In genomic region chr1:109997204-109997866, GRCh38 we compare ENCODE assay signal across 24 cellular contexts. TPM values are rescaled to one million over a fixed set of nuclear protein-coding genes. Genes with fewer than 3 reads are reported as not detected.
DNase-seq lines count a peak whose midpoint lies in the region; ATAC-seq, FAIRE-seq and TF ChIP-seq lines count a peak whose summit lies in the region.
"Had no signal": no experiment of that assay in that cellular context is flagged by ENCODE, and none has a peak within 500 bp of the region (broad histone marks: within the 10 kb centered on the region; RNA-seq: fewer than 3 reads in every experiment).

No MANE protein-coding gene starts in this region.

- H3K4me1 ChIP-seq in HEK293 (ENCODE audit: control insufficient read depth, insufficient read depth, low read length) (peaks cover 6% of the 10 kb centered on the region; the same call in 1 of the 2 replicates), mesenchymal stem cell (ENCODE audit: control insufficient read depth, insufficient read depth, low read depth, low read length) (no peaks in the 10 kb centered on the region), stomach (peaks cover 39 to 89% (median 52%) of the 10 kb centered on the region in 4 donors), upper lobe of left lung (peaks cover 16 to 49% (median 25%) of the 10 kb centered on the region in 4 donors), colonic mucosa (peaks cover 17% of the 10 kb centered on the region)

- no peak overlapping the region for H3K14ac ChIP-seq in mesenchymal stem cell (ENCODE audit: low read length in 2 of 2)

- H3K36me3 ChIP-seq in HEK293 (ENCODE audit: control insufficient read depth in 2 of 2, insufficient read depth in 1 of 2, low read length in 2 of 2) (peaks cover 0 to 9% of the 10 kb centered on the region in 2 experiments; a peak in 2 of 3 replicates), mesenchymal stem cell (ENCODE audit: control insufficient read depth in 1 of 2, insufficient read depth in 2 of 2, low read depth in 1 of 2, low read length in 2 of 2) (peaks cover 3 to 22% of the 10 kb centered on the region in 2 experiments), stomach (peaks cover 0 to 14% (median 5%) of the 10 kb centered on the region in 4 donors), upper lobe of left lung (peaks cover 0 to 5% (median 0%) of the 10 kb centered on the region in 4 donors), colonic mucosa (no peaks in the 10 kb centered on the region)
- H3K36me3 ChIP-seq: ovary had no signal

- peak overlapping the region in 1 of 2 experiments; percentile 10 for H3K4ac ChIP-seq in mesenchymal stem cell (ENCODE audit: low read depth in 1 of 2, low read length in 2 of 2)

- H3K18ac ChIP-seq in mesenchymal stem cell (ENCODE audit: low read depth in 1 of 2, low read length in 2 of 2) = no peak overlapping the region

- H3K9me3 ChIP-seq in HEK293 (ENCODE audit: control insufficient read depth, insufficient read depth, low read depth, low read length) = no peaks in the 10 kb centered on the region
- no peaks in the 10 kb centered on the region for H3K9me3 ChIP-seq in mesenchymal stem cell (ENCODE audit: control insufficient read depth, low read length)
- no peaks in the 10 kb centered on the region for H3K9me3 ChIP-seq in stomach
- no peaks in the 10 kb centered on the region for H3K9me3 ChIP-seq in upper lobe of left lung
- H3K9me3 ChIP-seq in colonic mucosa = no peaks in the 10 kb centered on the region
- H3K9me3 ChIP-seq: ovary had no signal

- H3K9ac ChIP-seq in mesenchymal stem cell (ENCODE audit: low read length) = no peak overlapping the region
- H3K9ac ChIP-seq in colonic mucosa (ENCODE audit: low read depth in 2 of 2, low read length in 2 of 2) = no peak overlapping the region

- no peak for TF ChIP-seq CTCF in HEK293 (tag by site-specific recombination; IDR thresholded peaks at IDR 0.05)
- TF ChIP-seq CTCF in stomach (IDR thresholded peaks at IDR 0.05) = no peak
- no peak for TF ChIP-seq CTCF in upper lobe of left lung (IDR thresholded peaks at IDR 0.05)
- TF ChIP-seq CTCF in colonic mucosa (IDR thresholded peaks at IDR 0.05) = no peak

- H2AK5ac ChIP-seq in mesenchymal stem cell (ENCODE audit: low read length, severe bottlenecking) = no peak overlapping the region

- H2BK15ac ChIP-seq in mesenchymal stem cell (ENCODE audit: low read depth, poor library complexity, severe bottlenecking) = no peak overlapping the region

- H3K4me2 ChIP-seq in mesenchymal stem cell (ENCODE audit: low read length, poor library complexity, severe bottlenecking) = no peak overlapping the region

- no peak for TF ChIP-seq EP300 in stomach (IDR thresholded peaks at IDR 0.05)
- no peak for TF ChIP-seq EP300 in upper lobe of left lung (IDR thresholded peaks at IDR 0.05)

- POLR2A ChIA-PET in HEK293 (lab: Yijun Ruan, JAX) = interaction anchor here (3.1 kb wide), 1 partner anchor 13 kb away, joined by 11 read pairs; the partner anchor contains the start of gene AHCYL1

- peaks cover 34% of the 10 kb centered on the region for H3K79me1 ChIP-seq in mesenchymal stem cell (replicated peaks; ENCODE audit: low read length, poor library complexity, severe bottlenecking)

- no peak overlapping the region for H2BK5ac ChIP-seq in mesenchymal stem cell (ENCODE audit: low read depth, low read length, poor library complexity, severe bottlenecking)

- DNase-seq in mesenchymal stem cell (no peak), stomach (no peak), GM19239 (ENCODE audit: insufficient read length, low spot score) (no peak), upper lobe of left lung (no peak), colonic mucosa (no peak)
- DNase-seq: activated CD4-positive, alpha-beta memory T cell treated with anti-CD3 and anti-CD28 coated beads, Interleukin-2, amount 10 ng/mL, durations not matched to agents 7 days and 5 days; activated effector memory CD4-positive, alpha-beta T cell treated with Interleukin-2 at 50 U/mL for 16 hours; activated naive CD8-positive, alpha-beta T cell treated with anti-CD3 and anti-CD28 coated beads, Interleukin-2, amount 10 ng/mL, durations not matched to agents 7 days and 5 days; effector CD8-positive, alpha-beta T cell; erythroblast; immature natural killer cell; Kasumi-1; naive thymus-derived CD8-positive, alpha-beta T cell; NCI-H1930; NCI-H774; ovary; SHP77 treated with DMSO at 0.1 percent for 48 hours had no signal

- no peak for ATAC-seq in upper lobe of left lung (ENCODE audit: low FRiP score in 2 of 2)
- ATAC-seq: left lobe of liver; naive thymus-derived CD8-positive, alpha-beta T cell; sciatic nerve had no signal

- H3K23ac ChIP-seq in mesenchymal stem cell (ENCODE audit: low read length in 2 of 2) = no peak overlapping the region

- FAIRE-seq in GM19239 (lab: Jason Lieb, UNC) = no peak
- FAIRE-seq: GM12891, H1, HTR-8/SVneo had no signal

- no peak for TF ChIP-seq POLR2A in stomach (IDR thresholded peaks at IDR 0.05)
- no peak for TF ChIP-seq POLR2A in upper lobe of left lung (IDR thresholded peaks at IDR 0.05)

- H2BK120ac ChIP-seq in mesenchymal stem cell (ENCODE audit: low read depth, low read length) = no peak overlapping the region

- no peak overlapping the region for H4K91ac ChIP-seq in mesenchymal stem cell (ENCODE audit: low read length)

- no peaks in the 10 kb centered on the region for H3K27me3 ChIP-seq in mesenchymal stem cell (ENCODE audit: control insufficient read depth in 1 of 2, insufficient read depth in 1 of 2, low read length in 2 of 2)
- no peaks in the 10 kb centered on the region for H3K27me3 ChIP-seq in stomach
- no peaks in the 10 kb centered on the region for H3K27me3 ChIP-seq in upper lobe of left lung
- H3K27me3 ChIP-seq in colonic mucosa = no peaks in the 10 kb centered on the region
- H3K27me3 ChIP-seq: ovary had no signal

- H3K4me3 ChIP-seq in HEK293 (ENCODE audit: low read depth, low read length) (no peak overlapping the region), mesenchymal stem cell (ENCODE audit: insufficient read depth in 1 of 2, low read depth in 1 of 2, low read length in 2 of 2) (no peak overlapping the region), stomach (no peak overlapping the region), upper lobe of left lung (no peak overlapping the region), colonic mucosa (no peak overlapping the region)
- H3K4me3 ChIP-seq: ovary had no signal

- intact Hi-C loops in stomach (cut with DNase I; ENCODE audit: low total_unique reads) (no loop called here), colonic mucosa (cut with DNase I) (no loop called here)

- H4K8ac ChIP-seq in mesenchymal stem cell (ENCODE audit: low read length) = no peak overlapping the region

- H2AFZ ChIP-seq in mesenchymal stem cell (ENCODE audit: low read depth, low read length) = no peak overlapping the region

- H3K27ac ChIP-seq in HEK293 (ENCODE audit: extremely low read depth, low read depth, low read length) = no peak overlapping the region
- H3K27ac ChIP-seq in angular gyrus (ENCODE audit: low read depth, low read length) = peak overlapping the region; percentile 32
- peak overlapping the region; percentile 39 for H3K27ac ChIP-seq in mesenchymal stem cell (ENCODE audit: low read length, poor library complexity, severe bottlenecking)
- H3K27ac ChIP-seq in stomach = peak overlapping the region in 4 of 5 donors; percentile 9 to 73 (median 53)
- no peak overlapping the region for H3K27ac ChIP-seq in upper lobe of left lung
- H3K27ac ChIP-seq in colonic mucosa = no peak overlapping the region
- H3K27ac ChIP-seq: ovary had no signal

- WGBS in mesenchymal stem cell = 97% methylated on average over 6 of the region's 7 CpGs
- 26 to 59% (median 45%) methylated on average over 7 of the region's 7 CpGs for WGBS in stomach, 5 donors
- WGBS in upper lobe of left lung, 2 donors = 75 to 77% methylated on average over 7 of the region's 7 CpGs

- H2BK12ac ChIP-seq in mesenchymal stem cell (ENCODE audit: low read length in 2 of 2) = no peak overlapping the region

- CTCF ChIA-PET in HEK293 (lab: Yijun Ruan, JAX) = interaction anchor here (0.5 to 4.5 kb wide), 9 partner anchors 13 to 499 kb away, joined by 3 to 34 read pairs (median 3); partner anchors contain the start of gene AHCYL1

TF ChIP-seq in HEK293, 187 proteins besides CTCF, POLR2A, EP300 and RAD21 (continues in another document):
- TF ChIP-seq WT1 (tag by site-specific recombination; IDR thresholded peaks at IDR 0.05) (peak; percentile 80; the same call in 1 of the 2 replicates), ZBTB49 (tag by site-specific recombination; IDR thresholded peaks at IDR 0.05; ENCODE audit: low read depth) (no peak)

RNA-seq across cellular contexts. Expression of gene AHCYL1, which starts 12.8 kb away (rescaled TPM):
- polyA plus RNA-seq in mesenchymal stem cell (2013, experiment 1 of 2) = 84.2 TPM
- polyA plus RNA-seq in mesenchymal stem cell (2013, experiment 2 of 2) = 86.4 TPM
- total RNA-seq in stomach = 10 to 100 TPM; 31.0 to 76.3 (median 73.4) TPM
- 10 to 100 TPM; 33.9 to 58.4 (median 40.8) TPM for polyA plus RNA-seq in stomach
- 10 to 100 TPM; 41.9 to 89.6 (median 76.1) TPM for total RNA-seq in upper lobe of left lung
- total RNA-seq in colonic mucosa = 100 to 1,000 TPM; 108 to 115 TPM

RNA-seq across cellular contexts. Expression of gene STRIP1, which starts 37.1 kb away (rescaled TPM):
- 19.9 TPM for polyA plus RNA-seq in mesenchymal stem cell (2013, experiment 1 of 2)
- polyA plus RNA-seq in mesenchymal stem cell (2013, experiment 2 of 2) = 19.7 TPM
- total RNA-seq in stomach (100 to 1,000 TPM in 1 of 5 donors, 10 to 100 TPM in 4; 36.9 to 262 (median 59.3) TPM), upper lobe of left lung (10 to 100 TPM; 29.2 to 62.9 (median 34.3) TPM), colonic mucosa (10 to 100 TPM; 27.9 to 34.1 TPM)
- 10 to 100 TPM in 1 of 3 donors, 1 to 10 TPM in 2; 6.7 to 10.6 (median 7.6) TPM for polyA plus RNA-seq in stomach

Comparison
In these comparisons a context has a peak if more than half of its experiments do, and no peak if none do; other contexts are left out.
1. H3K27ac ChIP-seq: peak in angular gyrus (single experiment), mesenchymal stem cell (single experiment) and stomach (4 of 5); none in HEK293 (single experiment), upper lobe of left lung (0 of 4) and colonic mucosa (single experiment).